1 cellular context compared by ENCODE assay signal in genomic region chr12:69648476-69648875, GRCh38.
TF ChIP-seq lines count a peak whose summit lies in the region.

No MANE protein-coding gene starts in this region.

TF ChIP-seq in HEK293, 187 proteins besides CTCF, POLR2A, EP300 and RAD21 (continued from another document):
- TF ChIP-seq ATF2 (tag by site-specific recombination; IDR thresholded peaks at IDR 0.05; ENCODE audit: low read depth) (peak; percentile 42; the same call in 1 of the 2 replicates), ZNF391 (tag by site-specific recombination; IDR thresholded peaks at IDR 0.05; ENCODE audit: borderline replicate concordance, low read depth) (no peak), GLIS2 (tag by site-specific recombination; IDR thresholded peaks at IDR 0.05) (no peak)
TF ChIP-seq in HEK293: peak in this region for 3.
